Comparison of ENCODE assay signal across 1 cellular context in genomic region chr19:2048959-2049740, GRCh38.
A peak's percentile ranks its signal among the peaks of the same experiment; 100 is the strongest.
TF ChIP-seq lines count a peak whose summit lies in the region.

No MANE protein-coding gene starts in this region.

TF ChIP-seq in K562, 482 proteins besides CTCF, POLR2A, EP300 and RAD21 (continued from another document):
- TF ChIP-seq, protein P1, sequence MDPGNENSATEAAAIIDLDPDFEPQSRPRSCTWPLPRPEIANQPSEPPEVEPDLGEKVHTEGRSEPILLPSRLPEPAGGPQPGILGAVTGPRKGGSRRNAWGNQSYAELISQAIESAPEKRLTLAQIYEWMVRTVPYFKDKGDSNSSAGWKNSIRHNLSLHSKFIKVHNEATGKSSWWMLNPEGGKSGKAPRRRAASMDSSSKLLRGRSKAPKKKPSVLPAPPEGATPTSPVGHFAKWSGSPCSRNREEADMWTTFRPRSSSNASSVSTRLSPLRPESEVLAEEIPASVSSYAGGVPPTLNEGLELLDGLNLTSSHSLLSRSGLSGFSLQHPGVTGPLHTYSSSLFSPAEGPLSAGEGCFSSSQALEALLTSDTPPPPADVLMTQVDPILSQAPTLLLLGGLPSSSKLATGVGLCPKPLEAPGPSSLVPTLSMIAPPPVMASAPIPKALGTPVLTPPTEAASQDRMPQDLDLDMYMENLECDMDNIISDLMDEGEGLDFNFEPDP (CRISPR knock-in tag; IDR thresholded peaks at IDR 0.05): no peak
- no peak for TF ChIP-seq KDM1A (IDR thresholded peaks at IDR 0.05)
- no peak for TF ChIP-seq CHD2 (IDR thresholded peaks at IDR 0.05; ENCODE audit: low read depth, low read length)
- no peak for TF ChIP-seq MEF2A (IDR thresholded peaks at IDR 0.05; ENCODE audit: control insufficient read depth, low read depth, low read length)
- no peak for TF ChIP-seq ZNF57 (CRISPR knock-in tag; IDR thresholded peaks at IDR 0.05)
- TF ChIP-seq KDM5B (IDR thresholded peaks at IDR 0.05; ENCODE audit: insufficient replicate concordance, low read depth, low read length): no peak
- no peak for TF ChIP-seq GABPB2 (CRISPR knock-in tag; conservative IDR thresholded peaks at IDR 0.05)
- no peak for TF ChIP-seq NCOA6 (IDR thresholded peaks at IDR 0.05)
- TF ChIP-seq CBX5 (IDR thresholded peaks at IDR 0.05; ENCODE audit: borderline replicate concordance, low read depth): no peak
- no peak for TF ChIP-seq IFI16 (CRISPR knock-in tag; IDR thresholded peaks at IDR 0.05)
- TF ChIP-seq NR2C1 (IDR thresholded peaks at IDR 0.05): no peak
- TF ChIP-seq NR2C1 (tag; IDR thresholded peaks at IDR 0.05): no peak
- no peak for TF ChIP-seq LEF1 (IDR thresholded peaks at IDR 0.05)
- TF ChIP-seq, protein P2, sequence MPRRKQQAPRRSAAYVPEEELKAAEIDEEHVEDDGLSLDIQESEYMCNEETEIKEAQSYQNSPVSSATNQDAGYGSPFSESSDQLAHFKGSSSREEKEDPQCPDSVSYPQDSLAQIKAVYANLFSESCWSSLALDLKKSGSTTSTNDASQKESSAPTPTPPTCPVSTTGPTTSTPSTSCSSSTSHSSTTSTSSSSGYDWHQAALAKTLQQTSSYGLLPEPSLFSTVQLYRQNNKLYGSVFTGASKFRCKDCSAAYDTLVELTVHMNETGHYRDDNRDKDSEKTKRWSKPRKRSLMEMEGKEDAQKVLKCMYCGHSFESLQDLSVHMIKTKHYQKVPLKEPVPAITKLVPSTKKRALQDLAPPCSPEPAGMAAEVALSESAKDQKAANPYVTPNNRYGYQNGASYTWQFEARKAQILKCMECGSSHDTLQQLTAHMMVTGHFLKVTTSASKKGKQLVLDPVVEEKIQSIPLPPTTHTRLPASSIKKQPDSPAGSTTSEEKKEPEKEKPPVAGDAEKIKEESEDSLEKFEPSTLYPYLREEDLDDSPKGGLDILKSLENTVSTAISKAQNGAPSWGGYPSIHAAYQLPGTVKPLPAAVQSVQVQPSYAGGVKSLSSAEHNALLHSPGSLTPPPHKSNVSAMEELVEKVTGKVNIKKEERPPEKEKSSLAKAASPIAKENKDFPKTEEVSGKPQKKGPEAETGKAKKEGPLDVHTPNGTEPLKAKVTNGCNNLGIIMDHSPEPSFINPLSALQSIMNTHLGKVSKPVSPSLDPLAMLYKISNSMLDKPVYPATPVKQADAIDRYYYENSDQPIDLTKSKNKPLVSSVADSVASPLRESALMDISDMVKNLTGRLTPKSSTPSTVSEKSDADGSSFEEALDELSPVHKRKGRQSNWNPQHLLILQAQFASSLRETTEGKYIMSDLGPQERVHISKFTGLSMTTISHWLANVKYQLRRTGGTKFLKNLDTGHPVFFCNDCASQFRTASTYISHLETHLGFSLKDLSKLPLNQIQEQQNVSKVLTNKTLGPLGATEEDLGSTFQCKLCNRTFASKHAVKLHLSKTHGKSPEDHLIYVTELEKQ (CRISPR knock-in tag; IDR thresholded peaks at IDR 0.05): no peak
- TF ChIP-seq ATF2 (CRISPR knock-in tag; IDR thresholded peaks at IDR 0.05): no peak
- TF ChIP-seq XRCC5 (IDR thresholded peaks at IDR 0.05; ENCODE audit: low read depth, low read length): no peak
- peak; percentile 39; the same call in 1 of the 2 replicates for TF ChIP-seq STAG1 (CRISPR knock-in tag; IDR thresholded peaks at IDR 0.05; ENCODE audit: borderline replicate concordance)
- no peak for TF ChIP-seq ARID2 (IDR thresholded peaks at IDR 0.05)
- no peak for TF ChIP-seq ZKSCAN3 (CRISPR knock-in tag; IDR thresholded peaks at IDR 0.05)
- no peak for TF ChIP-seq U2AF1 (optimal IDR thresholded peaks at IDR 0.05; ENCODE audit: low read depth, low read length)
- TF ChIP-seq ZC3H4 (CRISPR knock-in tag; IDR thresholded peaks at IDR 0.05; ENCODE audit: borderline replicate concordance): 0 out of 2 replicates have a peak, but pooled peaks have one; percentile 41
- TF ChIP-seq FOXK2 (conservative IDR thresholded peaks at IDR 0.05 in 1 of 2, IDR thresholded peaks at IDR 0.05 in 1 of 2; ENCODE audit: low read depth in 2 of 2): no peak
- no peak for TF ChIP-seq ZNF384 (IDR thresholded peaks at IDR 0.05; ENCODE audit: low read depth, low read length)
- TF ChIP-seq NFE2 (IDR thresholded peaks at IDR 0.05; ENCODE audit: low read depth): no peak
- TF ChIP-seq EZH2 (IDR thresholded peaks at IDR 0.05; ENCODE audit: borderline replicate concordance, low read depth, low read length): no peak
- TF ChIP-seq KLF13 (tag; IDR thresholded peaks at IDR 0.05; ENCODE audit: borderline replicate concordance, low read depth): no peak
- no peak for TF ChIP-seq CBX2 (IDR thresholded peaks at IDR 0.05; ENCODE audit: insufficient read depth, low read length, poor library complexity, severe bottlenecking)
- TF ChIP-seq, protein P3, sequence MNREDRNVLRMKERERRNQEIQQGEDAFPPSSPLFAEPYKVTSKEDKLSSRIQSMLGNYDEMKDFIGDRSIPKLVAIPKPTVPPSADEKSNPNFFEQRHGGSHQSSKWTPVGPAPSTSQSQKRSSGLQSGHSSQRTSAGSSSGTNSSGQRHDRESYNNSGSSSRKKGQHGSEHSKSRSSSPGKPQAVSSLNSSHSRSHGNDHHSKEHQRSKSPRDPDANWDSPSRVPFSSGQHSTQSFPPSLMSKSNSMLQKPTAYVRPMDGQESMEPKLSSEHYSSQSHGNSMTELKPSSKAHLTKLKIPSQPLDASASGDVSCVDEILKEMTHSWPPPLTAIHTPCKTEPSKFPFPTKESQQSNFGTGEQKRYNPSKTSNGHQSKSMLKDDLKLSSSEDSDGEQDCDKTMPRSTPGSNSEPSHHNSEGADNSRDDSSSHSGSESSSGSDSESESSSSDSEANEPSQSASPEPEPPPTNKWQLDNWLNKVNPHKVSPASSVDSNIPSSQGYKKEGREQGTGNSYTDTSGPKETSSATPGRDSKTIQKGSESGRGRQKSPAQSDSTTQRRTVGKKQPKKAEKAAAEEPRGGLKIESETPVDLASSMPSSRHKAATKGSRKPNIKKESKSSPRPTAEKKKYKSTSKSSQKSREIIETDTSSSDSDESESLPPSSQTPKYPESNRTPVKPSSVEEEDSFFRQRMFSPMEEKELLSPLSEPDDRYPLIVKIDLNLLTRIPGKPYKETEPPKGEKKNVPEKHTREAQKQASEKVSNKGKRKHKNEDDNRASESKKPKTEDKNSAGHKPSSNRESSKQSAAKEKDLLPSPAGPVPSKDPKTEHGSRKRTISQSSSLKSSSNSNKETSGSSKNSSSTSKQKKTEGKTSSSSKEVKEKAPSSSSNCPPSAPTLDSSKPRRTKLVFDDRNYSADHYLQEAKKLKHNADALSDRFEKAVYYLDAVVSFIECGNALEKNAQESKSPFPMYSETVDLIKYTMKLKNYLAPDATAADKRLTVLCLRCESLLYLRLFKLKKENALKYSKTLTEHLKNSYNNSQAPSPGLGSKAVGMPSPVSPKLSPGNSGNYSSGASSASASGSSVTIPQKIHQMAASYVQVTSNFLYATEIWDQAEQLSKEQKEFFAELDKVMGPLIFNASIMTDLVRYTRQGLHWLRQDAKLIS (CRISPR knock-in tag; IDR thresholded peaks at IDR 0.05): no peak
- TF ChIP-seq GABPB1 (CRISPR knock-in tag; IDR thresholded peaks at IDR 0.05): no peak
- TF ChIP-seq DPF2 (IDR thresholded peaks at IDR 0.05): no peak
- TF ChIP-seq PURB (CRISPR knock-in tag; IDR thresholded peaks at IDR 0.05; ENCODE audit: low read depth): no peak
- no peak for TF ChIP-seq TRIM28 (IDR thresholded peaks at IDR 0.05)
- TF ChIP-seq ARHGAP35 (IDR thresholded peaks at IDR 0.05; ENCODE audit: partially characterized antibody): no peak
- no peak for TF ChIP-seq ZNF274 (IDR thresholded peaks at IDR 0.05; ENCODE audit: borderline replicate concordance, low read depth, low read length)
- 0 out of 2 replicates have a peak, but pooled peaks have one; percentile 19 for TF ChIP-seq MAX (CRISPR knock-in tag; IDR thresholded peaks at IDR 0.05)
- TF ChIP-seq, protein P4, sequence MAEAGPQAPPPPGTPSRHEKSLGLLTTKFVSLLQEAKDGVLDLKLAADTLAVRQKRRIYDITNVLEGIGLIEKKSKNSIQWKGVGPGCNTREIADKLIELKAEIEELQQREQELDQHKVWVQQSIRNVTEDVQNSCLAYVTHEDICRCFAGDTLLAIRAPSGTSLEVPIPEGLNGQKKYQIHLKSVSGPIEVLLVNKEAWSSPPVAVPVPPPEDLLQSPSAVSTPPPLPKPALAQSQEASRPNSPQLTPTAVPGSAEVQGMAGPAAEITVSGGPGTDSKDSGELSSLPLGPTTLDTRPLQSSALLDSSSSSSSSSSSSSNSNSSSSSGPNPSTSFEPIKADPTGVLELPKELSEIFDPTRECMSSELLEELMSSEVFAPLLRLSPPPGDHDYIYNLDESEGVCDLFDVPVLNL (CRISPR knock-in tag; IDR thresholded peaks at IDR 0.05; ENCODE audit: low read depth): no peak
- no peak for TF ChIP-seq CCAR2 (IDR thresholded peaks at IDR 0.05; ENCODE audit: low read depth, low read length)
- TF ChIP-seq BRD9 (IDR thresholded peaks at IDR 0.05; ENCODE audit: low read depth, partially characterized antibody): no peak
- TF ChIP-seq EHMT2 (IDR thresholded peaks at IDR 0.05): no peak
- no peak for TF ChIP-seq ZNF764 (CRISPR knock-in tag; IDR thresholded peaks at IDR 0.05; ENCODE audit: low read depth)
- TF ChIP-seq CSDE1 (IDR thresholded peaks at IDR 0.05): no peak
- TF ChIP-seq, protein P5, sequence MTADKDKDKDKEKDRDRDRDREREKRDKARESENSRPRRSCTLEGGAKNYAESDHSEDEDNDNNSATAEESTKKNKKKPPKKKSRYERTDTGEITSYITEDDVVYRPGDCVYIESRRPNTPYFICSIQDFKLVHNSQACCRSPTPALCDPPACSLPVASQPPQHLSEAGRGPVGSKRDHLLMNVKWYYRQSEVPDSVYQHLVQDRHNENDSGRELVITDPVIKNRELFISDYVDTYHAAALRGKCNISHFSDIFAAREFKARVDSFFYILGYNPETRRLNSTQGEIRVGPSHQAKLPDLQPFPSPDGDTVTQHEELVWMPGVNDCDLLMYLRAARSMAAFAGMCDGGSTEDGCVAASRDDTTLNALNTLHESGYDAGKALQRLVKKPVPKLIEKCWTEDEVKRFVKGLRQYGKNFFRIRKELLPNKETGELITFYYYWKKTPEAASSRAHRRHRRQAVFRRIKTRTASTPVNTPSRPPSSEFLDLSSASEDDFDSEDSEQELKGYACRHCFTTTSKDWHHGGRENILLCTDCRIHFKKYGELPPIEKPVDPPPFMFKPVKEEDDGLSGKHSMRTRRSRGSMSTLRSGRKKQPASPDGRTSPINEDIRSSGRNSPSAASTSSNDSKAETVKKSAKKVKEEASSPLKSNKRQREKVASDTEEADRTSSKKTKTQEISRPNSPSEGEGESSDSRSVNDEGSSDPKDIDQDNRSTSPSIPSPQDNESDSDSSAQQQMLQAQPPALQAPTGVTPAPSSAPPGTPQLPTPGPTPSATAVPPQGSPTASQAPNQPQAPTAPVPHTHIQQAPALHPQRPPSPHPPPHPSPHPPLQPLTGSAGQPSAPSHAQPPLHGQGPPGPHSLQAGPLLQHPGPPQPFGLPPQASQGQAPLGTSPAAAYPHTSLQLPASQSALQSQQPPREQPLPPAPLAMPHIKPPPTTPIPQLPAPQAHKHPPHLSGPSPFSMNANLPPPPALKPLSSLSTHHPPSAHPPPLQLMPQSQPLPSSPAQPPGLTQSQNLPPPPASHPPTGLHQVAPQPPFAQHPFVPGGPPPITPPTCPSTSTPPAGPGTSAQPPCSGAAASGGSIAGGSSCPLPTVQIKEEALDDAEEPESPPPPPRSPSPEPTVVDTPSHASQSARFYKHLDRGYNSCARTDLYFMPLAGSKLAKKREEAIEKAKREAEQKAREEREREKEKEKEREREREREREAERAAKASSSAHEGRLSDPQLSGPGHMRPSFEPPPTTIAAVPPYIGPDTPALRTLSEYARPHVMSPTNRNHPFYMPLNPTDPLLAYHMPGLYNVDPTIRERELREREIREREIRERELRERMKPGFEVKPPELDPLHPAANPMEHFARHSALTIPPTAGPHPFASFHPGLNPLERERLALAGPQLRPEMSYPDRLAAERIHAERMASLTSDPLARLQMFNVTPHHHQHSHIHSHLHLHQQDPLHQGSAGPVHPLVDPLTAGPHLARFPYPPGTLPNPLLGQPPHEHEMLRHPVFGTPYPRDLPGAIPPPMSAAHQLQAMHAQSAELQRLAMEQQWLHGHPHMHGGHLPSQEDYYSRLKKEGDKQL (CRISPR knock-in tag; IDR thresholded peaks at IDR 0.05; ENCODE audit: borderline replicate concordance): 0 out of 2 replicates have a peak, but pooled peaks have one; percentile 59
- TF ChIP-seq NBN (IDR thresholded peaks at IDR 0.05; ENCODE audit: low read depth): no peak
- TF ChIP-seq POLR2G (IDR thresholded peaks at IDR 0.05; ENCODE audit: low read depth, low read length): peak; percentile 77
- no peak for TF ChIP-seq CBX1 (IDR thresholded peaks at IDR 0.05; ENCODE audit: low read depth)
